In genomic region chr17:3669085-3669347, GRCh38 we compare ENCODE assay signal across 8 cellular contexts. TPM values are rescaled to one million over a fixed set of nuclear protein-coding genes. Genes with fewer than 3 reads are reported as not detected.
DNase-seq lines count a peak whose midpoint lies in the region; ATAC-seq and TF ChIP-seq lines count a peak whose summit lies in the region.

No MANE protein-coding gene starts in this region.

- WGBS in endodermal cell (ENCODE audit: insufficient coverage in 1 of 2, insufficient read length in 1 of 2), 2 experiments, result 0% methylated on average over 20 to 32 of the region's 32 CpGs

- H3K9me3 ChIP-seq in Loucy (ENCODE audit: insufficient read depth, low read depth, low read length) (no peaks in the 10 kb centered on the region), endodermal cell (ENCODE audit: control insufficient read depth, low read length) (no peaks in the 10 kb centered on the region)

- no peaks in the 10 kb centered on the region for H3K27me3 ChIP-seq in Loucy (ENCODE audit: insufficient read depth, low read length, poor library complexity, severe bottlenecking)
- no peaks in the 10 kb centered on the region for H3K27me3 ChIP-seq in endodermal cell (ENCODE audit: control insufficient read depth, insufficient read depth, low read length, poor library complexity, severe bottlenecking)

- H3K4me3 ChIP-seq in Loucy (ENCODE audit: low read length, poor library complexity, severe bottlenecking) (peak overlapping the region; percentile 92), endodermal cell (ENCODE audit: low read length) (peak overlapping the region; percentile 97)

- H3K4me2 ChIP-seq in Loucy (ENCODE audit: low read depth, low read length, poor library complexity, severe bottlenecking), result peak overlapping the region; percentile 89

- DNase-seq in endodermal cell, result no peak
- DNase-seq in progenitor cell of endocrine pancreas (ENCODE audit: low spot score, unreplicated experiment), result no peak
- no peak for DNase-seq in mesenteric fat pad (ENCODE audit: low spot score)
- no peak for DNase-seq in NCI-H2081 (lab: John Stamatoyannopoulos, UW)
- DNase-seq in NCI-H2171 treated with DMSO at 0.1 percent for 48 hours (lab: John Stamatoyannopoulos, UW), result no peak

- TF ChIP-seq CTCF in Loucy (conservative IDR thresholded peaks at IDR 0.05; ENCODE audit: low read length) (no peak), endodermal cell (conservative IDR thresholded peaks at IDR 0.05) (no peak), progenitor cell of endocrine pancreas (IDR thresholded peaks at IDR 0.05; ENCODE audit: unreplicated experiment) (no peak)

- no peaks in the 10 kb centered on the region for H3K36me3 ChIP-seq in Loucy (ENCODE audit: insufficient read depth, low read length)
- H3K36me3 ChIP-seq in endodermal cell (ENCODE audit: control insufficient read depth, insufficient read depth, low read length), result peaks cover 33% of the 10 kb centered on the region

- H3K27me3 Mint-ChIP-seq in endodermal cell (ENCODE audit: insufficient read depth) (no peaks in the 10 kb centered on the region), progenitor cell of endocrine pancreas (no peaks in the 10 kb centered on the region)

- no peaks in the 10 kb centered on the region for H3K9me2 ChIP-seq in Loucy (replicated peaks; ENCODE audit: low read depth, low read length)

- peaks cover 19% of the 10 kb centered on the region for H3K4me1 Mint-ChIP-seq in endodermal cell
- H3K4me1 Mint-ChIP-seq in progenitor cell of endocrine pancreas (ENCODE audit: low read depth), result peaks cover 17% of the 10 kb centered on the region

- peak overlapping the region; percentile 49 for H3K27ac ChIP-seq in endodermal cell (ENCODE audit: low read depth, low read length)

- peak overlapping the region; percentile 92 for H3K9ac ChIP-seq in Loucy (ENCODE audit: low read depth, low read length, poor library complexity, severe bottlenecking)
- H3K9ac ChIP-seq in endodermal cell (ENCODE audit: extremely low read depth, low read length, poor library complexity, severe bottlenecking), result peak overlapping the region; percentile 90

- peaks cover 16% of the 10 kb centered on the region for H4K20me1 ChIP-seq in Loucy (ENCODE audit: insufficient read depth, low read length, poor library complexity, severe bottlenecking)

- H3K36me3 Mint-ChIP-seq in endodermal cell (ENCODE audit: low read depth) (peaks cover 14% of the 10 kb centered on the region), progenitor cell of endocrine pancreas (ENCODE audit: insufficient read depth) (peaks cover 5% of the 10 kb centered on the region)

- H3K79me2 ChIP-seq in Loucy (ENCODE audit: insufficient read depth, low read length), result peaks cover 25% of the 10 kb centered on the region

- H3K27ac Mint-ChIP-seq in endodermal cell (peak overlapping the region; percentile 90), progenitor cell of endocrine pancreas (peak overlapping the region; percentile 98)

- H2AFZ ChIP-seq in Loucy (ENCODE audit: low read length), result peak overlapping the region; percentile 71

- H3K9me3 Mint-ChIP-seq in endodermal cell (no peaks in the 10 kb centered on the region), progenitor cell of endocrine pancreas (ENCODE audit: low read depth) (no peaks in the 10 kb centered on the region)

- no peaks in the 10 kb centered on the region for H3F3A ChIP-seq in Loucy (ENCODE audit: low read depth)

- H3K4me1 ChIP-seq in Loucy (ENCODE audit: insufficient read depth, low read length, poor library complexity, severe bottlenecking) (peaks cover 13% of the 10 kb centered on the region), endodermal cell (ENCODE audit: control insufficient read depth, insufficient read depth, low read length) (no peaks in the 10 kb centered on the region)

- H3K4me3 Mint-ChIP-seq in endodermal cell, result peak overlapping the region; percentile 81
- peak overlapping the region; percentile 96 for H3K4me3 Mint-ChIP-seq in progenitor cell of endocrine pancreas (ENCODE audit: low read depth)

- ATAC-seq in GM18907 (IDR thresholded peaks at IDR 0.05; ENCODE audit: unreplicated experiment) (peak; percentile 10), HG03039 (IDR thresholded peaks at IDR 0.05; ENCODE audit: unreplicated experiment) (no peak)

RNA-seq across cellular contexts. Expression of gene EMC6, which starts 0.4 kb away (rescaled TPM):
- total RNA-seq in endodermal cell, result 10 to 100 TPM; 59.4 to 69.5 TPM
- polyA plus RNA-seq in endodermal cell (2013, experiment 1 of 2), result 77.3 TPM
- 68.2 TPM for polyA plus RNA-seq in endodermal cell (2013, experiment 2 of 2)
- total RNA-seq in progenitor cell of endocrine pancreas, result 40.0 and 42.8 TPM in 2 replicates
- total RNA-seq in mesenteric fat pad, result 34.7 TPM

RNA-seq across cellular contexts. Expression of gene TAX1BP3, which starts 0.6 kb away (rescaled TPM):
- total RNA-seq in endodermal cell, result 10 to 100 TPM; 69.6 to 86.8 TPM
- 68.5 TPM for polyA plus RNA-seq in endodermal cell (2013, experiment 1 of 2)
- polyA plus RNA-seq in endodermal cell (2013, experiment 2 of 2), result 73.9 TPM
- 81.3 and 93.8 TPM in 2 replicates for total RNA-seq in progenitor cell of endocrine pancreas
- total RNA-seq in mesenteric fat pad, result 96.6 TPM

RNA-seq across cellular contexts. Expression of gene P2RX5, which starts 26.9 kb away (rescaled TPM):
- total RNA-seq in endodermal cell (under 1 TPM; 0.46 to 0.57 TPM), progenitor cell of endocrine pancreas (0.89 and 0.95 TPM in 2 replicates), mesenteric fat pad (0.29 TPM)
- polyA plus RNA-seq in endodermal cell (2013, experiment 1 of 2), result 0.36 TPM
- 0.46 TPM for polyA plus RNA-seq in endodermal cell (2013, experiment 2 of 2)

RNA-seq across cellular contexts. Expression of gene CTNS, which starts 32.5 kb away (rescaled TPM):
- total RNA-seq in endodermal cell (10 to 100 TPM; 17.2 to 18.8 TPM), progenitor cell of endocrine pancreas (16.4 and 16.5 TPM in 2 replicates), mesenteric fat pad (21.6 TPM)
- polyA plus RNA-seq in endodermal cell (2013, experiment 1 of 2), result 16.9 TPM
- polyA plus RNA-seq in endodermal cell (2013, experiment 2 of 2), result 14.1 TPM

RNA-seq across cellular contexts. Expression of gene SHPK, which starts 33.0 kb away (rescaled TPM):
- 10 to 100 TPM; 35.2 to 46.4 TPM for total RNA-seq in endodermal cell
- polyA plus RNA-seq in endodermal cell (2013, experiment 1 of 2), result 18.2 TPM
- 18.6 TPM for polyA plus RNA-seq in endodermal cell (2013, experiment 2 of 2)
- total RNA-seq in progenitor cell of endocrine pancreas, result 19.2 and 22.0 TPM in 2 replicates
- total RNA-seq in mesenteric fat pad, result 17.7 TPM
